8 cellular contexts compared by ENCODE assay signal in genomic region chr6:158518196-158519127, GRCh38. TPM values are rescaled to one million over a fixed set of nuclear protein-coding genes. Genes with fewer than 3 reads are reported as not detected.
DNase-seq lines count a peak whose midpoint lies in the region; ATAC-seq and TF ChIP-seq lines count a peak whose summit lies in the region.

No MANE protein-coding gene starts in this region.

- POLR2A ChIA-PET in WTC11 (lab: Charles Lee): interaction anchor here (0.6 to 1.0 kb wide), 2 partner anchors 19 to 303 kb away, joined by 3 to 5 read pairs; no protein-coding TSS in a partner anchor

- TF ChIP-seq CTCF in BE2C (IDR thresholded peaks at IDR 0.05; ENCODE audit: low read depth, low read length) (peak; percentile 82), WTC11 (IDR thresholded peaks at IDR 0.05) (no peak), right lobe of liver (IDR thresholded peaks at IDR 0.05) (peak; percentile 48 to 57 (median 48))

- H3K4me3 ChIP-seq in BE2C (ENCODE audit: low read depth, low read length): peak overlapping the region; percentile 63
- H3K4me3 ChIP-seq in right lobe of liver: no peak overlapping the region

- H3K27me3 ChIP-seq in BE2C (no peaks in the 10 kb centered on the region), right lobe of liver (no peaks in the 10 kb centered on the region)

- H3K4me3 Mint-ChIP-seq in WTC11: peak overlapping the region; percentile 67

- H3K4me1 Mint-ChIP-seq in WTC11: peaks cover 21% of the 10 kb centered on the region

- peaks cover 35% of the 10 kb centered on the region for H3K27me3 Mint-ChIP-seq in WTC11 (ENCODE audit: low read depth)

- 4% methylated on average over 15 of the region's 18 CpGs for WGBS in right lobe of liver (ENCODE audit: insufficient coverage, low coverage, low lambda C conversion rate, missing lambda C conversion rate)

- CTCF ChIA-PET in WTC11 (lab: Charles Lee): interaction anchor here (0.6 to 2.6 kb wide), 23 partner anchors 9 to 318 kb away, joined by 3 to 28 read pairs (median 5); partner anchors contain the start of genes DYNLT1 and TMEM181

- H3K9me3 ChIP-seq in BE2C (no peaks in the 10 kb centered on the region; the same call in 1 of the 2 replicates), right lobe of liver (no peaks in the 10 kb centered on the region)

- ATAC-seq in GM18909 (IDR thresholded peaks at IDR 0.05; ENCODE audit: poor library complexity, unreplicated experiment) (peak; percentile 76), HG03103 (IDR thresholded peaks at IDR 0.05; ENCODE audit: low read depth, unreplicated experiment) (peak; percentile 69), WTC11 (peak; percentile 84), right lobe of liver (peak; percentile 87 to 89 (median 88))

- no peak overlapping the region for H3K27ac ChIP-seq in right lobe of liver

- intact Hi-C loops in right lobe of liver (cut with DNase I): no loop called here

- peak overlapping the region; percentile 40; the same call in 1 of the 2 replicates for H3K27ac Mint-ChIP-seq in WTC11

- H3K9me3 Mint-ChIP-seq in WTC11: no peaks in the 10 kb centered on the region

- H3K36me3 ChIP-seq in BE2C (no peaks in the 10 kb centered on the region), right lobe of liver (no peaks in the 10 kb centered on the region)

- no peak for TF ChIP-seq POLR2A in right lobe of liver (IDR thresholded peaks at IDR 0.05)

- H3K4me1 ChIP-seq in BE2C: peaks cover 6% of the 10 kb centered on the region
- no peaks in the 10 kb centered on the region for H3K4me1 ChIP-seq in right lobe of liver

- DNase-seq in BE2C (peak; percentile 82), NCI-H2171 treated with DMSO at 0.1 percent for 48 hours (lab: John Stamatoyannopoulos, UW) (peak; percentile 88), WTC11 (ENCODE audit: low spot score) (peak; percentile 75), dedifferentiated amniotic fluid mesenchymal stem cell (ENCODE audit: extremely low spot score) (peak; percentile 81), right lobe of liver (peak in 1 of 3 donors; percentile 54)
- peak in 2 of 3 experiments; percentile 13 to 29 for DNase-seq in stimulated activated CD4-positive, alpha-beta T cell treated with anti-CD3 and anti-CD28 coated beads, TNF-alpha, amount 100 ng/mL, for 4 hours (ENCODE audit: low read depth in 3 of 3)

- H3K36me3 Mint-ChIP-seq in WTC11: no peaks in the 10 kb centered on the region

TF ChIP-seq in WTC11, 78 proteins besides CTCF, POLR2A, EP300 and RAD21:
- TF ChIP-seq FOXK1 (CRISPR knock-in tag; IDR thresholded peaks at IDR 0.05) (peak; percentile 62; the same call in 1 of the 2 replicates), ETV6 (CRISPR knock-in tag; IDR thresholded peaks at IDR 0.05) (0 out of 2 replicates have a peak, but pooled peaks have one; percentile 40), ATF6 (CRISPR knock-in tag; IDR thresholded peaks at IDR 0.05) (no peak)

RNA-seq across cellular contexts. Expression of gene TMEM181, which starts 41.4 kb away (rescaled TPM):
- polyA plus RNA-seq in BE2C (2012; ENCODE audit: insufficient read depth, insufficient read length, low read depth): 35.8 TPM
- 18.8 to 22.1 TPM (median 21.2 TPM) in 3 replicates for total RNA-seq in WTC11 (2021)
- total RNA-seq in right lobe of liver: 10 to 100 TPM; 11.3 to 14.0 (median 12.5) TPM
